Comparison of ENCODE assay signal across 11 cellular contexts in the genomic region with DNA sequence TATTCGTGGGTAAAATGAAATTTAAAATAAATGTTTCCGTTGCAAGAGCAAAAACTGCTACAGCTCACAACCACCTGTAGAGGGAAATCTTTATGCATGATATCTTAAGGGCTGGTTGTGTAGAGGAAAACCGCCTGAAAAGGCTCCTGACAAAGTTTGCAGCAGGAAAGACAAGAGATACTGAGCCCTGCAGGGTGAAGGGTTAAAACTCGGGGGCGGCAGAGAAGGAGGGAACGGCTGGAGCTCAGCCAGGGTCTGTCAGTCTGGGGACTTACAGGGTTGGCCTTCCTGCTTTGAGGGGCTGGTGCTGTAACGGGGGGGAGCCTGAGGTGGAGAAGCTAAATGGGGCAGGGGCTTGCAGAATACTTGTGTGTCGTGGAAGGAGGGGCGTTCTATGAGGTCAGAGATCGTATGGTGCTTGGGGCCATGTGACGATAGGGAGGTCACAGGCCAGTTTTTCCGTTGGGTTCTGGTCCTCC.
A peak's percentile ranks its signal among the peaks of the same experiment; 100 is the strongest.
DNase-seq lines count a peak whose midpoint lies in the region; ATAC-seq and TF ChIP-seq lines count a peak whose summit lies in the region.
"Had no signal": no experiment of that assay in that cellular context is flagged by ENCODE, and none has a peak within 500 bp of the region (broad histone marks: within the 10 kb centered on the region; RNA-seq: fewer than 3 reads in every experiment).

No MANE protein-coding gene starts in this region.

- H3K79me2 ChIP-seq in GM23338 (replicated peaks; ENCODE audit: insufficient read depth) (no peaks in the 10 kb centered on the region), PC-3 (ENCODE audit: low read length) (no peaks in the 10 kb centered on the region), osteoblast (ENCODE audit: insufficient read depth, low read length) (no peaks in the 10 kb centered on the region)

- TF ChIP-seq CTCF in GM23338 (conservative IDR thresholded peaks at IDR 0.05; ENCODE audit: low read depth in 2 of 2) (peak; percentile 25 to 32), PC-3 (conservative IDR thresholded peaks at IDR 0.05; ENCODE audit: low read depth, low read length) (peak; percentile 41), epithelial cell of esophagus (IDR thresholded peaks at IDR 0.05; ENCODE audit: insufficient read depth, low read depth, low read length, missing control alignments) (peak; percentile 26), osteoblast (IDR thresholded peaks at IDR 0.05; ENCODE audit: extremely low read depth, low read depth, low read length) (peak; percentile 25)

- H3K4me3 Mint-ChIP-seq in GM23338, result peak overlapping the region; percentile 77
- H3K4me3 Mint-ChIP-seq: activated CD4-positive, alpha-beta T cell treated with anti-CD3 and anti-CD28 coated beads for 36 hours had no signal

- no peak overlapping the region for H3K27ac Mint-ChIP-seq in GM23338
- H3K27ac Mint-ChIP-seq: activated CD4-positive, alpha-beta T cell treated with anti-CD3 and anti-CD28 coated beads for 36 hours had no signal

- H3K9me3 ChIP-seq in PC-3 (ENCODE audit: low read length) (no peaks in the 10 kb centered on the region), osteoblast (ENCODE audit: low read depth, low read length) (no peaks in the 10 kb centered on the region)

- peak; percentile 72 for ATAC-seq in GM23338
- ATAC-seq in PC-3, result peak; percentile 60; the same call in 1 of the 2 replicates
- ATAC-seq: activated CD4-positive, alpha-beta T cell treated with anti-CD3 and anti-CD28 coated beads for 36 hours had no signal

- CTCF ChIA-PET in PC-3 (lab: Charles Lee), result no interaction called here

- H4K20me1 ChIP-seq in GM23338 (replicated peaks; ENCODE audit: insufficient read depth) (no peaks in the 10 kb centered on the region), PC-3 (ENCODE audit: low read length) (no peaks in the 10 kb centered on the region), osteoblast (ENCODE audit: insufficient read depth, low read length) (no peaks in the 10 kb centered on the region)

- H3F3A ChIP-seq in GM23338 (replicated peaks; ENCODE audit: low read depth), result no peaks in the 10 kb centered on the region
- H3F3A ChIP-seq in PC-3 (ENCODE audit: low read length, unreplicated experiment), result no peaks in the 10 kb centered on the region

- DNase-seq in GM23338 (ENCODE audit: low spot score) (peak; percentile 67), PC-3 (peak; percentile 21), epithelial cell of esophagus (ENCODE audit: low read depth) (no peak), osteoblast (ENCODE audit: insufficient read length, low spot score, missing footprints) (no peak), T-helper 9 cell (no peak), NCI-H2171 treated with DMSO at 0.1 percent for 48 hours (lab: John Stamatoyannopoulos, UW) (no peak), T-helper 1 cell (no peak), erythroblast (lab: John Stamatoyannopoulos, UW) (no peak)
- DNase-seq: activated CD4-positive, alpha-beta T cell treated with anti-CD3 and anti-CD28 coated beads for 36 hours; activated naive CD4-positive, alpha-beta T cell; stimulated activated CD4-positive, alpha-beta T cell treated with anti-CD3 and anti-CD28 coated beads, Interleukin-2, amount 100 ng/mL, for 24 hours had no signal

- H3K27me3 ChIP-seq in GM23338 (ENCODE audit: insufficient read depth), result peaks cover 62% of the 10 kb centered on the region
- H3K27me3 ChIP-seq in PC-3 (ENCODE audit: low read length), result peaks cover 92% of the 10 kb centered on the region
- peaks cover 85% of the 10 kb centered on the region for H3K27me3 ChIP-seq in osteoblast (ENCODE audit: insufficient read depth, low read length)

- H3K9me3 Mint-ChIP-seq in GM23338, result no peaks in the 10 kb centered on the region

- peak overlapping the region; percentile 55 for H3K4me3 ChIP-seq in GM23338
- no peak overlapping the region for H3K4me3 ChIP-seq in PC-3 (ENCODE audit: low read length)
- H3K4me3 ChIP-seq in epithelial cell of esophagus (ENCODE audit: low read length), result no peak overlapping the region
- H3K4me3 ChIP-seq in osteoblast (ENCODE audit: insufficient read depth, low read length), result no peak overlapping the region

- POLR2A ChIA-PET in PC-3 (lab: Charles Lee; ENCODE audit: unreplicated experiment), result no interaction called here

- H3K36me3 Mint-ChIP-seq in GM23338 (ENCODE audit: low read depth), result no peaks in the 10 kb centered on the region

- peaks cover 12% of the 10 kb centered on the region for H3K27me3 Mint-ChIP-seq in GM23338 (ENCODE audit: insufficient read depth, low read depth, poor library complexity)

- intact Hi-C loops in PC-3 (cut with micrococcal nuclease), result no loop called here

- H3K4me1 Mint-ChIP-seq in GM23338, result peaks cover 67% of the 10 kb centered on the region

- no peak overlapping the region for H3K27ac ChIP-seq in GM23338 (ENCODE audit: low read depth)
- H3K27ac ChIP-seq in PC-3 (ENCODE audit: low read length), result no peak overlapping the region
- no peak overlapping the region for H3K27ac ChIP-seq in osteoblast (ENCODE audit: low read depth, low read length)

- H2AFZ ChIP-seq in GM23338, result peak overlapping the region; percentile 96
- no peak overlapping the region for H2AFZ ChIP-seq in PC-3 (ENCODE audit: low read length)
- no peak overlapping the region for H2AFZ ChIP-seq in osteoblast (ENCODE audit: low read length)

- BruUV-seq in PC-3 (replicated peaks; lab: Mats Ljungman, UMichigan), result no TSS peak

- H3K36me3 ChIP-seq in GM23338 (ENCODE audit: insufficient read depth) (no peaks in the 10 kb centered on the region), PC-3 (ENCODE audit: low read depth, low read length) (no peaks in the 10 kb centered on the region), osteoblast (ENCODE audit: insufficient read depth, low read length) (no peaks in the 10 kb centered on the region)

- H3K4me2 ChIP-seq in GM23338 (peak overlapping the region; percentile 95), PC-3 (ENCODE audit: low read length) (no peak overlapping the region), osteoblast (ENCODE audit: insufficient read depth, low read length) (no peak overlapping the region)

- H3K9ac ChIP-seq in PC-3 (ENCODE audit: low read length), result no peak overlapping the region

- H3K4me1 ChIP-seq in GM23338 (ENCODE audit: insufficient read depth) (peaks cover 60% of the 10 kb centered on the region), PC-3 (ENCODE audit: insufficient read depth, low read length) (no peaks in the 10 kb centered on the region), osteoblast (ENCODE audit: insufficient read depth, low read length) (peaks cover 4% of the 10 kb centered on the region)

- TF ChIP-seq POLR2A in erythroblast (IDR thresholded peaks at IDR 0.05; ENCODE audit: low read length), result no peak

- H3K9me2 ChIP-seq in GM23338 (ENCODE audit: insufficient read depth) (peaks cover 13% of the 10 kb centered on the region), PC-3 (replicated peaks; ENCODE audit: low read length) (no peaks in the 10 kb centered on the region)

Comparison
In these comparisons a context has a peak if more than half of its experiments do, and no peak if none do; other contexts are left out.
1. DNase-seq: peak in GM23338 (single experiment) and PC-3 (single experiment); none in epithelial cell of esophagus (single experiment), osteoblast (single experiment), T-helper 9 cell (single experiment), NCI-H2171 treated with DMSO at 0.1 percent for 48 hours (single experiment), T-helper 1 cell (0 of 5) and erythroblast (0 of 2).
2. Peak in every context shown above with its lines, with median percentiles within 50 percentile points of each other: CTCF ChIP-seq.